In the genomic region with DNA sequence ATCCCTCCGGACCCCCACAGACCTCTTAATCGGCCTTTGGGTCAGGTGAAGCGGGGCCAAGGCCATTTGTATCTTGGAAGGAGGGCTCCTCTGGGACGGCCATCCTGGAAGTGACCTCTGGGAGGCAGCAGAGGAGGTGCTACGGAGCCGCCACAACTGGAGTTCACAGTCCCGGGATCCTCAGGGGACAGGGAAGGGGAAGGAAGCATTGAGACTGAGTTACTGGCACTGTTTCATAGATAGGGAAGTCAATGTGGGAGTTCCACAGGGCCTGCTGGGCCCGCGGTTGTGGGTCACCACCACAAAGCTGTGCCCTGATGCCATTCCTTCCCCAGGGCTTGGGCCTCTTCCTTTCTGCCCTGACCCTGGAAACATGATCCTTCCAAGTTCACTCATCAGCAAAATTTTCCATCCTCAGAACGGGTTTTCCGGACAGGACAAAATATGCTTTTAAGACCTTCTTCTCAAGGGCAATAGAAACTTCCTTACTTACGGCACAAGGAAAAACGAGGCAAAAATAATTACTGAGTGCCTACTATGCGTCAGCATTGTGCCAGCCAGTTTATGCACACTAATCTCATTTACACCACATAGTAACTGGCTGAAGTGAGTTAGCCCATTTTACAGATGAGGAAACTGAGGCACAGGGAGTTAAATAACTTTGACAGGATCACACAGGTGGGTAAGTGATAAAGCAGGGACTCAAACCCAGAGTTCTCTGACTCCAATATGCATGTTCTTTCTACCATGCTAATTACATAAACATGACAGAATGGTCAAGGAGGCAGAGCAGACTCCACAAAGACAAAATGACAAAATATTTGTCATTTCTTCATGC, we compare ENCODE assay signal across 8 cellular contexts.
DNase-seq lines count a peak whose midpoint lies in the region; ATAC-seq and TF ChIP-seq lines count a peak whose summit lies in the region.

No MANE protein-coding gene starts in this region.

- H3K4me3 ChIP-seq in PC-9 (no peak overlapping the region), fibroblast of mammary gland (ENCODE audit: control insufficient read depth, low read depth, low read length) (no peak overlapping the region)

- DNase-seq in DMS53 treated with DMSO at 0.1 percent for 48 hours (lab: John Stamatoyannopoulos, UW; ENCODE audit: unreplicated experiment) (peak; percentile 72), PC-9 (peak in 1 of 2 experiments; percentile 58), fibroblast of mammary gland (ENCODE audit: low read depth) (peak; percentile 57), nucleus accumbens (lab: John Stamatoyannopoulos, UW) (peak in 29 of 56 donors; percentile 2 to 60 (median 17)), NCI-H1694 (lab: John Stamatoyannopoulos, UW) (no peak), NCI-H2107 treated with DMSO at 0.1 percent for 48 hours (lab: John Stamatoyannopoulos, UW; ENCODE audit: unreplicated experiment) (no peak), NCI-H1092 (lab: John Stamatoyannopoulos, UW) (no peak)

- H3K36me3 ChIP-seq in PC-9 (ENCODE audit: low read depth): no peaks in the 10 kb centered on the region

- no peak overlapping the region for H2AFZ ChIP-seq in PC-9

- H3K4me1 ChIP-seq in PC-9 (replicated peaks; ENCODE audit: insufficient read depth): no peaks in the 10 kb centered on the region

- no peaks in the 10 kb centered on the region for H3K79me2 ChIP-seq in PC-9 (ENCODE audit: low read depth)

- BruUV-seq in PC-9 (replicated peaks; lab: Mats Ljungman, UMichigan): no TSS peak

- H4K20me1 ChIP-seq in PC-9 (ENCODE audit: insufficient read depth): no peaks in the 10 kb centered on the region

- no peak for ATAC-seq in HG02571 (IDR thresholded peaks at IDR 0.05; ENCODE audit: unreplicated experiment)

- POLR2A ChIA-PET in PC-9 (lab: Charles Lee; ENCODE audit: unreplicated experiment): interaction anchor here (0.7 kb wide), 1 partner anchor 132 kb away, joined by 5 read pairs; no protein-coding TSS in a partner anchor

- H3K9me2 ChIP-seq in PC-9 (ENCODE audit: insufficient read depth): no peaks in the 10 kb centered on the region

- peaks cover 44% of the 10 kb centered on the region for H3K27me3 ChIP-seq in PC-9 (ENCODE audit: insufficient read depth, low read depth)

- H3K9me3 ChIP-seq in PC-9 (ENCODE audit: insufficient read depth, low read depth): no peaks in the 10 kb centered on the region

- intact Hi-C loops in PC-9 (cut with micrococcal nuclease; ENCODE audit: unreplicated experiment): loop anchor here (1.0 to 5.0 kb wide), 4 partner anchors 112 to 172 kb away; no protein-coding TSS in a partner anchor

- H3K4me2 ChIP-seq in PC-9: no peak overlapping the region

- CTCF ChIA-PET in PC-9 (lab: Charles Lee): no interaction called here

- TF ChIP-seq CTCF in PC-9 (conservative IDR thresholded peaks at IDR 0.05) (peak; percentile 74), fibroblast of mammary gland (conservative IDR thresholded peaks at IDR 0.05; ENCODE audit: control insufficient read depth, insufficient read depth, low read depth, low read length) (peak; percentile 64)

- no peaks in the 10 kb centered on the region for H3F3A ChIP-seq in PC-9 (ENCODE audit: insufficient read depth, low read depth)

- no peak overlapping the region for H3K27ac ChIP-seq in PC-9

Comparison
In these comparisons a context has a peak if more than half of its experiments do, and no peak if none do; other contexts are left out.
1. DNase-seq: peak in DMS53 treated with DMSO at 0.1 percent for 48 hours (single experiment), fibroblast of mammary gland (single experiment) and nucleus accumbens (29 of 56); none in NCI-H1694 (single experiment), NCI-H2107 treated with DMSO at 0.1 percent for 48 hours (single experiment) and NCI-H1092 (single experiment).